In the genomic region with DNA sequence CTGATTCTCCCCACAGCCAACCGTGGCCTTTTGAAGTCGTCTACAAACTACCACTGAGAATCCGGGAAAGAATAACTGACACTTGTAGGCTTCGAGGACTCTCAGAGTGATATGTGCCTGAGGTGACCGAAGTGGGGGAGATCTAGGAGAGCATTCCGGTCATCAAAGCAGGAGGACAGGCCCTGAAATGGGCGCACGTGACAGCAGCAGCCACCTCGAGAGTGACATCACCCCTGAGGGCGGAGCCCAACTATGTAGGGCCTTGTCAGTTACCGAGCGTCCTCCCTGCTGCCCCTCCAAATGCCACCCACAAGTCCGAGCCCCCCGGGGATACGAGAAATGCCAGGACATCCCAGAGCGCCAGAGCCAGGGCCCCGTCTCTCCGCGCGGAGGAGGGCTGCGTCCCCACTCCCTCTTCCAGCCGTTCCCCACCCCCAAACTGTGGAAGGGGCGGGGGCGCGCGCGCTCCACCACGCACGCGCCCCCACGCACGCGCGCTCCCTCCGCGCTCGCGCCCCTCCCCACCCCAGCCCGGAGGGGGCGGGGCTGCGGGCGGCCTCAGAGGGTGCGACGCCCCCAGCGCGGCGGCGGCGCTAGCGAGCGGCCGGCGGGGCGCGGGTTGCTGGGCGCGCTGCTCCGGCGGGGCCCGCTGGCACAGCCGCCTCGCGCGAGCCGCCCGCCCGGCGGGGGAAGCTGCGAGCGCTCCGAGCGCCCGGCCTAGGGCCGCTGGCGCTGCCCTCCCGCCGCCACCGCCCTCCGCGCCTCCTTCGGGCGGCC, we compare ENCODE assay signal across 8 cellular contexts. TPM values are rescaled to one million over a fixed set of nuclear protein-coding genes. Genes with fewer than 3 reads are reported as not detected.
DNase-seq lines count a peak whose midpoint lies in the region; ATAC-seq lines count a peak whose summit lies in the region.

TANC2 (plus strand) TSS at position 587 of the 777 bp plus-strand sequence. CDS start 43,325 bp downstream, outside the sequence.

- H3K4me3 Mint-ChIP-seq in naive B cell: peak within 1 kb of the TSS; percentile 84 to 98 (median 96)

- ATAC-seq in GM19463 (IDR thresholded peaks at IDR 0.05; ENCODE audit: unreplicated experiment) (peak; percentile 61), naive B cell (ENCODE audit: low read depth in 2 of 2) (peak; percentile 76 to 78)

- peak within 1 kb of the TSS; percentile 74 for H3K4me3 ChIP-seq in Jurkat, Clone E6-1 (ENCODE audit: low read length)

- no peaks in the 10 kb centered on the region for H3K27me3 Mint-ChIP-seq in naive B cell

- H3K27ac Mint-ChIP-seq in naive B cell: peak within 1 kb of the TSS; percentile 92 to 97 (median 96)

- no peaks in the 10 kb centered on the region for H3K36me3 Mint-ChIP-seq in naive B cell

- peaks cover 20 to 25% (median 22%) of the 10 kb centered on the region in 3 donors for H3K4me1 Mint-ChIP-seq in naive B cell

- DNase-seq in Ammon's horn (ENCODE audit: low spot score) (peak; percentile 91), RPMI8226 (peak; percentile 75), fibroblast of peridontal ligament (ENCODE audit: extremely low read depth) (peak; percentile 79), naive B cell (peak; percentile 80)
- peak; percentile 75 for DNase-seq in Jurkat, Clone E6-1 (ENCODE audit: low read depth, low spot score)
- peak; percentile 65 for DNase-seq in activated T-helper 9 cell treated with anti-CD3 and anti-CD28 coated beads, Interleukin-2, amount 50 U/mL, for 16 hours (ENCODE audit: low read depth)
- peak; percentile 52 for DNase-seq in stimulated activated CD8-positive, alpha-beta memory T cell treated with anti-CD3 and anti-CD28 coated beads, Interleukin-7, amount 100 ng/mL, for 24 hours (ENCODE audit: low read depth)

- no peaks in the 10 kb centered on the region for H3K9me3 Mint-ChIP-seq in naive B cell

RNA-seq across cellular contexts. Expression of gene TANC2, which starts in this region (rescaled TPM):
- polyA plus RNA-seq in Jurkat, Clone E6-1 (2012; ENCODE audit: insufficient read depth, insufficient read length): 8.0 TPM
- polyA plus RNA-seq in naive B cell (ENCODE audit: low read depth in 6 of 6): 1 to 10 TPM in 4 of 6 donors, under 1 TPM in 2; 0.65 to 5.2 (median 1.2) TPM

Comparison
In these comparisons a context has a peak if more than half of its experiments do, and no peak if none do; other contexts are left out.
1. Peak in every context shown above with its lines: DNase-seq, ATAC-seq and H3K4me3 ChIP-seq.